ENCODE assay signal across 1 cellular context in genomic region chr3:183635431-183636220, GRCh38.
TF ChIP-seq lines count a peak whose summit lies in the region.

Gene KLHL24, plus strand, starts transcription at chr3:183635623. Its CDS starts 14,734 bp downstream, at chr3:183650357.

TF ChIP-seq in HepG2, 621 proteins besides CTCF, POLR2A, EP300 and RAD21 (continued from another document and continues in another):
- TF ChIP-seq HIC2 (CRISPR knock-in tag; IDR thresholded peaks at IDR 0.05; ENCODE audit: low read depth) (no peak), ZNF704 (CRISPR knock-in tag; IDR thresholded peaks at IDR 0.05; ENCODE audit: borderline replicate concordance) (no peak), CCDC6 (CRISPR knock-in tag; IDR thresholded peaks at IDR 0.05) (0 out of 2 replicates have a peak, but pooled peaks have one; percentile 66), ZNF558 (CRISPR knock-in tag; IDR thresholded peaks at IDR 0.05; ENCODE audit: borderline replicate concordance) (no peak; the same call in 1 of the 2 replicates), ZGPAT (CRISPR knock-in tag; IDR thresholded peaks at IDR 0.05) (peak; percentile 66), MATR3 (CRISPR knock-in tag; IDR thresholded peaks at IDR 0.05) (no peak), WIZ (CRISPR knock-in tag; IDR thresholded peaks at IDR 0.05) (no peak), RFX1 (IDR thresholded peaks at IDR 0.05) (no peak), NRL (CRISPR knock-in tag; IDR thresholded peaks at IDR 0.05; ENCODE audit: borderline replicate concordance) (0 out of 2 replicates have a peak, but pooled peaks have one; percentile 15), NFYB (CRISPR knock-in tag; IDR thresholded peaks at IDR 0.05) (peak; percentile 84), ZMYM4 (CRISPR knock-in tag; IDR thresholded peaks at IDR 0.05) (peak; percentile 33; the same call in 1 of the 2 replicates), NFATC3 (CRISPR knock-in tag; IDR thresholded peaks at IDR 0.05) (no peak), ZNF839 (CRISPR knock-in tag; IDR thresholded peaks at IDR 0.05; ENCODE audit: borderline replicate concordance) (no peak), ZNF362 (CRISPR knock-in tag; IDR thresholded peaks at IDR 0.05; ENCODE audit: borderline replicate concordance) (no peak), SPEN (CRISPR knock-in tag; IDR thresholded peaks at IDR 0.05; ENCODE audit: low read depth) (peak; percentile 32; the same call in 1 of the 2 replicates), ZNF143 (CRISPR knock-in tag; IDR thresholded peaks at IDR 0.05) (peak; percentile 95), ASH2L (IDR thresholded peaks at IDR 0.05; ENCODE audit: insufficient read length, low read depth, low read length) (peak; percentile 46), ZNF136 (CRISPR knock-in tag; IDR thresholded peaks at IDR 0.05; ENCODE audit: low read depth) (no peak), ZNF775 (CRISPR knock-in tag; IDR thresholded peaks at IDR 0.05; ENCODE audit: borderline replicate concordance) (no peak), ZFP36 (IDR thresholded peaks at IDR 0.05; ENCODE audit: borderline replicate concordance, low read depth, low read length, partially characterized antibody) (no peak), ZBTB46 (CRISPR knock-in tag; IDR thresholded peaks at IDR 0.05; ENCODE audit: borderline replicate concordance) (no peak), HCFC1 (IDR thresholded peaks at IDR 0.05; ENCODE audit: low read depth, low read length) (peak; percentile 88), MBNL3 (CRISPR knock-in tag; conservative IDR thresholded peaks at IDR 0.05) (no peak), DBP (CRISPR knock-in tag; IDR thresholded peaks at IDR 0.05; ENCODE audit: not compliant biosample characterization) (no peak), LRRFIP1 (CRISPR knock-in tag; conservative IDR thresholded peaks at IDR 0.05) (no peak), RERE (CRISPR knock-in tag; IDR thresholded peaks at IDR 0.05; ENCODE audit: low read depth) (no peak; the same call in 1 of the 2 replicates), SCMH1 (CRISPR knock-in tag; IDR thresholded peaks at IDR 0.05; ENCODE audit: borderline replicate concordance) (no peak), PTBP1 (IDR thresholded peaks at IDR 0.05; ENCODE audit: low read depth, low read length, poor library complexity, severe bottlenecking) (no peak), RFX5 (IDR thresholded peaks at IDR 0.05; ENCODE audit: low read depth, low read length) (no peak), FLYWCH1 (CRISPR knock-in tag; IDR thresholded peaks at IDR 0.05) (no peak), THAP9 (CRISPR knock-in tag; IDR thresholded peaks at IDR 0.05; ENCODE audit: borderline replicate concordance) (no peak; the same call in 1 of the 2 replicates), ZNF597 (CRISPR knock-in tag; IDR thresholded peaks at IDR 0.05) (no peak), HNRNPLL (IDR thresholded peaks at IDR 0.05; ENCODE audit: low read depth, low read length, poor library complexity, severe bottlenecking) (peak; percentile 56), U2AF2 (IDR thresholded peaks at IDR 0.05; ENCODE audit: low read depth, low read length) (no peak), ZNF282 (IDR thresholded peaks at IDR 0.05; ENCODE audit: partially characterized antibody) (no peak)
